20 cellular contexts compared by ENCODE assay signal in the genomic region with DNA sequence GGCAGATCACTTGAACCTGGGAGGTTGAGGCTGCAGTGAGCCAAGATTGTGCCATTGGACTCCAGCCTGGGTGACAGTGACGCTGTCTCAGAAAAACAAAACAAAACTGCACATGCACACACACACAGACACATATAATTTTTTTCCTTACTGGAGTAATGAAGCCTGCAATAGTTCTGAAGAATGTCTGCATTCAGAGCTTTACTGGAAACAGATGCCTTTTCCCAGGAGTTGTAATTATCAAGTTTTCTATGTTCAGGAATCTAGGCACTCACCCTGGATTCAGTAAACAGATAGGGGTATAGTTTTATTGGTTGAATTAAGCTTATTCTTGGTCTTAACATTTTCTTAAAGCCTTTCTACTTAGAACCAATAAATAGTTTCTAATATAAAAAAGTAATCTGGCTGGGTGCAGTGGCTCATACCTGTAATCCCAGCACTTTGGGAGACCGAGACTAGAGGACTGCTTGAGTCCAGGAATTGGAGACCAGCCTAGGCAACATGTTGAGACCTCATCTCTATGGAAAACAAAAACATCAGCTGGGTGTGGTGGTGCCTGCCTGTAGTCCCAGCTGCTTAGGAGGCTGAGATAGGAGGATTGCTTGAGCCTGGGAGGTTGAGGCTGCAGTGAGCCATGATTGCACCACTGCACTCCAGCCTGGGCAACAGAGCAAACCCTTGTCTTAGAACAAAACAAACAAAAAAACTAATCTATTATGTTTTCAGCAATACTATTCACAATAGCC. TPM values are rescaled to one million over a fixed set of nuclear protein-coding genes. Genes with fewer than 3 reads are reported as not detected.
DNase-seq lines count a peak whose midpoint lies in the region; ATAC-seq, FAIRE-seq and TF ChIP-seq lines count a peak whose summit lies in the region.
"Had no signal": no experiment of that assay in that cellular context is flagged by ENCODE, and none has a peak within 500 bp of the region (broad histone marks: within the 10 kb centered on the region; RNA-seq: fewer than 3 reads in every experiment).

No MANE protein-coding gene starts in this region.

- peak; percentile 44 for DNase-seq in AG10803 (ENCODE audit: low read depth)
- DNase-seq in CD4-positive, alpha-beta T cell = no peak
- no peak for DNase-seq in K562 (ENCODE audit: extremely low read depth in 1 of 4, low spot score in 3 of 4)
- DNase-seq in caudate nucleus (lab: John Stamatoyannopoulos, UW) = no peak
- DNase-seq in effector memory CD4-positive, alpha-beta T cell = no peak
- DNase-seq: CD8-positive, alpha-beta T cell; GOT3; HCEC 1CT; NCI-H1105; NCI-H146; NCI-H2029; NCI-H226; NCI-H524; NCI-H774; NK-92 treated with Interleukin-12 subunit alpha and Interleukin-12 subunit beta, amount 100 ng/mL, for 24 hours; SJCRH30 had no signal

- CTCF ChIA-PET in CD4-positive, alpha-beta T cell (lab: Charles Lee) = no interaction called here
- CTCF ChIA-PET in K562 (lab: Yijun Ruan, JAX; ENCODE audit: low intra/inter-chr PET ratio) = no interaction called here

- H3K36me3 ChIP-seq in K562 (ENCODE audit: control insufficient read depth, insufficient read depth, low read length) = peaks cover 8% of the 10 kb centered on the region
- no peaks in the 10 kb centered on the region for H3K36me3 ChIP-seq in neutrophil
- no peaks in the 10 kb centered on the region for H3K36me3 ChIP-seq in effector memory CD4-positive, alpha-beta T cell (ENCODE audit: control insufficient read depth, insufficient read depth, low read length)
- H3K36me3 ChIP-seq: SJCRH30 had no signal

- H3K27ac ChIP-seq in CD4-positive, alpha-beta T cell (ENCODE audit: low read depth, low read length) = no peak overlapping the region
- no peak overlapping the region for H3K27ac ChIP-seq in K562 (ENCODE audit: extremely low read depth, low read depth, low read length)
- H3K27ac ChIP-seq in neutrophil = peak overlapping the region; percentile 18
- no peak overlapping the region for H3K27ac ChIP-seq in caudate nucleus (ENCODE audit: low read depth, low read length)
- no peak overlapping the region for H3K27ac ChIP-seq in effector memory CD4-positive, alpha-beta T cell (ENCODE audit: insufficient read depth, low read length, poor library complexity, severe bottlenecking)
- H3K27ac ChIP-seq: BLaER1 treated with 17β-estradiol and CSF1 and Interleukin-3, amounts not matched to agents 10 nM and 100 nM; SJCRH30 had no signal

- FAIRE-seq in K562 (lab: Jason Lieb, UNC) = no peak
- FAIRE-seq: GM12892 had no signal

- TF ChIP-seq CTCF in AG10803 (conservative IDR thresholded peaks at IDR 0.05; ENCODE audit: low read length) = no peak
- no peak for TF ChIP-seq CTCF in CD4-positive, alpha-beta T cell (IDR thresholded peaks at IDR 0.05)
- no peak for TF ChIP-seq CTCF in K562 (IDR thresholded peaks at IDR 0.05 in 2 of 3, conservative IDR thresholded peaks at IDR 0.05 in 1 of 3; ENCODE audit: insufficient read depth in 2 of 3, low read depth in 1 of 3, low read length in 3 of 3)
- TF ChIP-seq CTCF in neutrophil (IDR thresholded peaks at IDR 0.05) = no peak

- peaks cover 2 to 7% of the 10 kb centered on the region in 2 experiments; a peak in 3 of 5 replicates for H3K4me1 ChIP-seq in K562 (replicated peaks in 1 of 2; ENCODE audit: control insufficient read depth in 2 of 2, insufficient read depth in 2 of 2, low read length in 2 of 2)
- H3K4me1 ChIP-seq in neutrophil (ENCODE audit: control insufficient read depth in 1 of 2, insufficient read depth in 1 of 2, low read depth in 1 of 2, low read length in 1 of 2) = peaks cover 10% of the 10 kb centered on the region in 2 experiments
- peaks cover 4% of the 10 kb centered on the region for H3K4me1 ChIP-seq in effector memory CD4-positive, alpha-beta T cell (ENCODE audit: control insufficient read depth, insufficient read depth, low read length, poor library complexity, severe bottlenecking)
- H3K4me1 ChIP-seq: SJCRH30 had no signal

- H2AFZ ChIP-seq in K562 (ENCODE audit: low read depth, low read length) = no peak overlapping the region

- H3K9ac ChIP-seq in K562 (ENCODE audit: insufficient read depth in 1 of 2, low read depth in 2 of 2, low read length in 2 of 2) = no peak overlapping the region; a peak in 1 of 4 replicates
- H3K9ac ChIP-seq: BLaER1 treated with 17β-estradiol and CSF1 and Interleukin-3, amounts not matched to agents 10 nM and 100 nM had no signal

- no peak overlapping the region for H3K4me3 ChIP-seq in AG10803 (ENCODE audit: low read length)
- H3K4me3 ChIP-seq in K562 = no peak overlapping the region
- H3K4me3 ChIP-seq in neutrophil (ENCODE audit: low read depth in 1 of 2, low read length in 1 of 2) = no peak overlapping the region
- H3K4me3 ChIP-seq in effector memory CD4-positive, alpha-beta T cell (ENCODE audit: insufficient read depth, low read depth, low read length, poor library complexity, severe bottlenecking) = no peak overlapping the region
- H3K4me3 ChIP-seq: BLaER1 treated with 17β-estradiol and CSF1 and Interleukin-3, amounts not matched to agents 10 nM and 100 nM; SJCRH30 had no signal

- no peak for ATAC-seq in CD4-positive, alpha-beta T cell (ENCODE audit: poor library complexity)
- ATAC-seq in K562 = peak; percentile 7; the same call in 2 of the 3 replicates
- ATAC-seq in HG02973 (IDR thresholded peaks at IDR 0.05; ENCODE audit: unreplicated experiment) = no peak
- ATAC-seq: CD8-positive, alpha-beta T cell had no signal

- 84% methylated on average over 2 of the region's 2 CpGs for WGBS in K562 (ENCODE audit: insufficient coverage, low coverage, missing lambda C conversion rate)

- no peaks in the 10 kb centered on the region for H3K9me1 ChIP-seq in K562 (ENCODE audit: control insufficient read depth, insufficient read depth, low read length)

- in situ Hi-C loops in K562 (cut with MboI) = loop anchor here (25.0 kb wide), 1 partner anchor 999 kb away; no protein-coding TSS in a partner anchor

- H3K4me3 Mint-ChIP-seq in CD4-positive, alpha-beta T cell = no peak overlapping the region
- H3K4me3 Mint-ChIP-seq: CD8-positive, alpha-beta T cell had no signal

- no peaks in the 10 kb centered on the region for H3K27me3 Mint-ChIP-seq in CD4-positive, alpha-beta T cell

- no peaks in the 10 kb centered on the region; the same call in 1 of the 2 replicates for H4K20me1 ChIP-seq in K562 (replicated peaks; ENCODE audit: control insufficient read depth, insufficient read depth, low read length)

- H3K4me2 ChIP-seq in K562 (ENCODE audit: insufficient read depth, low read length) = no peak overlapping the region

- intact Hi-C loops in CD4-positive, alpha-beta T cell (cut with DNase I, micrococcal nuclease) = no loop called here
- intact Hi-C loops in K562 (cut with micrococcal nuclease) = no loop called here

- H3K79me2 ChIP-seq in K562 (ENCODE audit: control insufficient read depth, insufficient read depth, low read length) = peaks cover 98% of the 10 kb centered on the region

- no peak for TF ChIP-seq EP300 in K562 (IDR thresholded peaks at IDR 0.05; ENCODE audit: low read length)

- H3K27ac Mint-ChIP-seq in CD4-positive, alpha-beta T cell = peak overlapping the region; percentile 21
- H3K27ac Mint-ChIP-seq: CD8-positive, alpha-beta T cell had no signal

- no peak for TF ChIP-seq RAD21 in K562 (CRISPR knock-in tag; conservative IDR thresholded peaks at IDR 0.05 in 1 of 2, IDR thresholded peaks at IDR 0.05 in 1 of 2)

- TF ChIP-seq POLR2A in K562 (conservative IDR thresholded peaks at IDR 0.05) = no peak

- POLR2A ChIA-PET in CD4-positive, alpha-beta T cell (lab: Charles Lee) = interaction anchor here (1.3 to 3.4 kb wide), 2 partner anchors 14 to 30 kb away, joined by 4 to 12 read pairs; no protein-coding TSS in a partner anchor
- POLR2A ChIA-PET in K562 (lab: Yijun Ruan, JAX) = interaction anchor here (0.5 to 5.5 kb wide), 9 partner anchors 12 to 32 kb away, joined by 3 to 40 read pairs (median 3); no protein-coding TSS in a partner anchor

- no peaks in the 10 kb centered on the region for H3K36me3 Mint-ChIP-seq in CD4-positive, alpha-beta T cell (ENCODE audit: low read depth)
- H3K36me3 Mint-ChIP-seq: CD8-positive, alpha-beta T cell had no signal

- no peaks in the 10 kb centered on the region for H3K27me3 ChIP-seq in CD4-positive, alpha-beta T cell (ENCODE audit: control insufficient read depth, insufficient read depth, low read length)
- H3K27me3 ChIP-seq in K562 (ENCODE audit: control insufficient read depth in 2 of 2, insufficient read depth in 2 of 2, low read length in 2 of 2) (no peaks in the 10 kb centered on the region), neutrophil (no peaks in the 10 kb centered on the region)
- no peaks in the 10 kb centered on the region for H3K27me3 ChIP-seq in effector memory CD4-positive, alpha-beta T cell (replicated peaks; ENCODE audit: control insufficient read depth, insufficient read depth, low read length, poor library complexity, severe bottlenecking)
- H3K27me3 ChIP-seq: BLaER1 treated with 17β-estradiol and CSF1 and Interleukin-3, amounts not matched to agents 10 nM and 100 nM; SJCRH30 had no signal

- H3K9me3 Mint-ChIP-seq in CD4-positive, alpha-beta T cell = no peaks in the 10 kb centered on the region
- H3K9me3 Mint-ChIP-seq: CD8-positive, alpha-beta T cell had no signal

- no peaks in the 10 kb centered on the region for H3K9me3 ChIP-seq in CD4-positive, alpha-beta T cell (ENCODE audit: control insufficient read depth, low read length)
- H3K9me3 ChIP-seq in K562 (replicated peaks; ENCODE audit: control insufficient read depth, insufficient read depth, low read depth, low read length) (no peaks in the 10 kb centered on the region), neutrophil (no peaks in the 10 kb centered on the region)
- H3K9me3 ChIP-seq in effector memory CD4-positive, alpha-beta T cell (ENCODE audit: control insufficient read depth, low read length) = no peaks in the 10 kb centered on the region
- H3K9me3 ChIP-seq: SJCRH30 had no signal

- peaks cover 48% of the 10 kb centered on the region for H3K4me1 Mint-ChIP-seq in CD4-positive, alpha-beta T cell (ENCODE audit: low read depth)

- BruUV-seq in K562 (replicated peaks; lab: Mats Ljungman, UMichigan) = no TSS peak

RNA-seq across cellular contexts. Expression of a gene that starts 15.8 kb away (rescaled TPM):
- total RNA-seq in CD4-positive, alpha-beta T cell = 10 to 100 TPM; 73.5 to 76.7 TPM
- total RNA-seq in K562 (2011; cell fraction: chromatin; rRNA removed; ENCODE audit: low replicate concordance) = 154 and 372 TPM in 2 replicates
- total RNA-seq in K562 (2011; cell fraction: nucleolus; rRNA removed) = 64.2 and 82.1 TPM in 2 replicates
- total RNA-seq in K562 (2011; cell fraction: nucleoplasm; rRNA removed) = 125 and 165 TPM in 2 replicates
- 27.2 and 27.8 TPM in 2 replicates for total RNA-seq in K562 (2014; rRNA removed)
- total RNA-seq in K562 (2014; rRNA removed; fragmentation: Illumina TruSeq; extraction: Trizol) = 29.9 and 36.1 TPM in 2 replicates
- 24.5 and 29.1 TPM in 2 replicates for total RNA-seq in K562 (2015; rRNA removed; fragmentation: Illumina TruSeq; extraction: Trizol)
- total RNA-seq in K562 (2021) = 72.1 and 80.2 TPM in 2 replicates
- polyA plus RNA-seq in K562 (2011; rRNA removed) = 11.9 and 16.4 TPM in 2 replicates
- 9.5 and 13.0 TPM in 2 replicates for polyA plus RNA-seq in K562 (2011; cell fraction: cytosol; rRNA removed)
- 46.3 and 63.2 TPM in 2 replicates for polyA plus RNA-seq in K562 (2011; cell fraction: nucleus; rRNA removed)
- 54.0 and 72.6 TPM in 2 replicates for polyA plus RNA-seq in K562 (2012)
- polyA plus RNA-seq in K562 (2014; fragmentation: Illumina TruSeq; extraction: Trizol) = 87.5 and 87.6 TPM in 2 replicates
- 10 to 100 TPM in 1 of 2 experiments, 1 to 10 TPM in 1; 5.7 to 13.1 TPM for polyA plus RNA-seq in K562 (2014; fragmentation: Nextera tagmentation; extraction: Ambion mirVana)
- 31.9 and 34.6 TPM in 2 replicates for polyA plus RNA-seq in K562 (2014; rRNA removed)
- polyA minus RNA-seq in K562 (2011; rRNA and poly(A)+ RNA removed) = 52.8 and 75.1 TPM in 2 replicates
- 38.6 and 44.5 TPM in 2 replicates for polyA minus RNA-seq in K562 (2011; cell fraction: cytosol; rRNA and poly(A)+ RNA removed)
- 32.0 and 67.9 TPM in 2 replicates for polyA minus RNA-seq in K562 (2011; cell fraction: nucleus; rRNA and poly(A)+ RNA removed)

RNA-seq across cellular contexts. Expression of a gene that starts 55.9 kb away (rescaled TPM):
- total RNA-seq in CD4-positive, alpha-beta T cell = under 1 TPM; 0.25 to 0.69 TPM
- total RNA-seq in K562 (2011; cell fraction: chromatin; rRNA removed; ENCODE audit: low replicate concordance) = 2.3 and 3.2 TPM in 2 replicates
- 2.8 TPM in 2 replicates for total RNA-seq in K562 (2011; cell fraction: nucleolus; rRNA removed)
- 4.1 and 4.2 TPM in 2 replicates for total RNA-seq in K562 (2011; cell fraction: nucleoplasm; rRNA removed)
- total RNA-seq in K562 (2014; rRNA removed) = 40.7 and 76.9 TPM in 2 replicates
- total RNA-seq in K562 (2014; rRNA removed; fragmentation: Illumina TruSeq; extraction: Trizol) = 41.3 and 45.7 TPM in 2 replicates
- total RNA-seq in K562 (2015; rRNA removed; fragmentation: Illumina TruSeq; extraction: Trizol) = 19.4 and 21.8 TPM in 2 replicates
- total RNA-seq in K562 (2021) = 5.1 and 5.9 TPM in 2 replicates
- polyA plus RNA-seq in K562 (2011; rRNA removed) = 26.3 and 27.6 TPM in 2 replicates
- polyA plus RNA-seq in K562 (2011; cell fraction: cytosol; rRNA removed) = 3.9 and 8.7 TPM in 2 replicates
- polyA plus RNA-seq in K562 (2011; cell fraction: nucleus; rRNA removed) = 2.2 and 6.0 TPM in 2 replicates
- polyA plus RNA-seq in K562 (2012) = 9.1 and 25.6 TPM in 2 replicates
- 17.6 and 18.9 TPM in 2 replicates for polyA plus RNA-seq in K562 (2014; fragmentation: Illumina TruSeq; extraction: Trizol)
- 10 to 100 TPM; 20.4 to 25.8 TPM for polyA plus RNA-seq in K562 (2014; fragmentation: Nextera tagmentation; extraction: Ambion mirVana)
- polyA plus RNA-seq in K562 (2014; rRNA removed) = 13.2 and 27.2 TPM in 2 replicates
- 6.5 and 7.8 TPM in 2 replicates for polyA minus RNA-seq in K562 (2011; rRNA and poly(A)+ RNA removed)
- 9.1 and 15.2 TPM in 2 replicates for polyA minus RNA-seq in K562 (2011; cell fraction: cytosol; rRNA and poly(A)+ RNA removed)
- polyA minus RNA-seq in K562 (2011; cell fraction: nucleus; rRNA and poly(A)+ RNA removed) = 0.67 and 3.4 TPM in 2 replicates
